In genomic region chr14:91114079-91115065, GRCh38 we compare ENCODE assay signal across 8 cellular contexts. TPM values are rescaled to one million over a fixed set of nuclear protein-coding genes. Genes with fewer than 3 reads are reported as not detected.
DNase-seq lines count a peak whose midpoint lies in the region; ATAC-seq and TF ChIP-seq lines count a peak whose summit lies in the region.

No MANE protein-coding gene starts in this region.

- H3K79me2 ChIP-seq in PC-3 (ENCODE audit: low read length) = no peaks in the 10 kb centered on the region

- DNase-seq in COR-L47 (lab: John Stamatoyannopoulos, UW) (peak; percentile 90), PC-3 (no peak), activated T-helper 1 cell treated with Interleukin-2 at 50 U/mL for 16 hours (ENCODE audit: low read depth) (peak; percentile 43), fibroblast of mammary gland (ENCODE audit: low read depth) (peak; percentile 65)
- peak; percentile 25 to 75 (median 66) for DNase-seq in naive thymus-derived CD4-positive, alpha-beta T cell

- H3K36me3 ChIP-seq in PC-3 (ENCODE audit: low read depth, low read length) = no peaks in the 10 kb centered on the region
- H3K36me3 ChIP-seq in naive thymus-derived CD4-positive, alpha-beta T cell (ENCODE audit: control insufficient read depth in 2 of 3, insufficient read depth in 3 of 3, low read length in 3 of 3) = peaks cover 0 to 5% (median 4%) of the 10 kb centered on the region in 3 experiments

- peak overlapping the region; percentile 88 to 97 (median 96) for H3K27ac Mint-ChIP-seq in naive thymus-derived CD4-positive, alpha-beta T cell
- H3K27ac Mint-ChIP-seq in stimulated activated memory B cell treated with anti-CD40 and anti-IgM and Interleukin-4, amounts not matched to agents 10 μg/mL and 1 μg/mL and 100 μg/mL, for 72 hours = peak overlapping the region; percentile 98

- POLR2A ChIA-PET in PC-3 (lab: Charles Lee; ENCODE audit: unreplicated experiment) = no interaction called here
- POLR2A ChIA-PET in naive thymus-derived CD4-positive, alpha-beta T cell (lab: Charles Lee) = interaction anchor here (0.6 to 4.2 kb wide), 14 partner anchors 7 to 743 kb away, joined by 3 to 105 read pairs (median 3); partner anchors contain the start of genes GPR68 and RPS6KA5

- no peaks in the 10 kb centered on the region for H3K27me3 Mint-ChIP-seq in naive thymus-derived CD4-positive, alpha-beta T cell
- no peaks in the 10 kb centered on the region for H3K27me3 Mint-ChIP-seq in stimulated activated memory B cell treated with anti-CD40 and anti-IgM and Interleukin-4, amounts not matched to agents 10 μg/mL and 1 μg/mL and 100 μg/mL, for 72 hours

- H3K4me2 ChIP-seq in PC-3 (ENCODE audit: low read length) = no peak overlapping the region

- TF ChIP-seq CTCF in PC-3 (conservative IDR thresholded peaks at IDR 0.05; ENCODE audit: low read depth, low read length) (no peak), fibroblast of mammary gland (conservative IDR thresholded peaks at IDR 0.05; ENCODE audit: control insufficient read depth, insufficient read depth, low read depth, low read length) (no peak)

- peaks cover 46 to 82% (median 73%) of the 10 kb centered on the region in 7 donors for H3K4me1 Mint-ChIP-seq in naive thymus-derived CD4-positive, alpha-beta T cell
- H3K4me1 Mint-ChIP-seq in stimulated activated memory B cell treated with anti-CD40 and anti-IgM and Interleukin-4, amounts not matched to agents 10 μg/mL and 1 μg/mL and 100 μg/mL, for 72 hours = peaks cover 63% of the 10 kb centered on the region

- no peak overlapping the region for H3K9ac ChIP-seq in PC-3 (ENCODE audit: low read length)

- H3K4me3 ChIP-seq in PC-3 (ENCODE audit: low read length) (no peak overlapping the region), fibroblast of mammary gland (ENCODE audit: control insufficient read depth, low read depth, low read length) (peak overlapping the region; percentile 66)
- H3K4me3 ChIP-seq in naive thymus-derived CD4-positive, alpha-beta T cell (ENCODE audit: low read length) = peak overlapping the region; percentile 76

- peak overlapping the region; percentile 84 to 99 (median 93) for H3K4me3 Mint-ChIP-seq in naive thymus-derived CD4-positive, alpha-beta T cell
- peak overlapping the region; percentile 90 for H3K4me3 Mint-ChIP-seq in stimulated activated memory B cell treated with anti-CD40 and anti-IgM and Interleukin-4, amounts not matched to agents 10 μg/mL and 1 μg/mL and 100 μg/mL, for 72 hours

- ATAC-seq in GM19455 (IDR thresholded peaks at IDR 0.05; ENCODE audit: unreplicated experiment) = peak; percentile 85
- peak; percentile 78 for ATAC-seq in HG03571 (IDR thresholded peaks at IDR 0.05; ENCODE audit: unreplicated experiment)
- ATAC-seq in PC-3 = 0 out of 2 replicates have a peak, but pooled peaks have one; percentile 7
- ATAC-seq in naive thymus-derived CD4-positive, alpha-beta T cell = peak; percentile 84
- ATAC-seq in stimulated activated memory B cell treated with anti-CD40 and anti-IgM and Interleukin-4, amounts not matched to agents 10 μg/mL and 1 μg/mL and 100 μg/mL, for 72 hours = peak; percentile 92

- no peaks in the 10 kb centered on the region for H3K9me2 ChIP-seq in PC-3 (replicated peaks; ENCODE audit: low read length)

- no peaks in the 10 kb centered on the region for H4K20me1 ChIP-seq in PC-3 (ENCODE audit: low read length)

- H2AFZ ChIP-seq in PC-3 (ENCODE audit: low read length) = no peak overlapping the region

- H3K9me3 Mint-ChIP-seq in naive thymus-derived CD4-positive, alpha-beta T cell = peaks cover 0 to 11% (median 0%) of the 10 kb centered on the region in 11 donors
- peaks cover 3% of the 10 kb centered on the region for H3K9me3 Mint-ChIP-seq in stimulated activated memory B cell treated with anti-CD40 and anti-IgM and Interleukin-4, amounts not matched to agents 10 μg/mL and 1 μg/mL and 100 μg/mL, for 72 hours

- CTCF ChIA-PET in PC-3 (lab: Charles Lee) = no interaction called here
- CTCF ChIA-PET in naive thymus-derived CD4-positive, alpha-beta T cell (lab: Charles Lee) = interaction anchor here (0.6 to 4.1 kb wide), 13 partner anchors 36 to 355 kb away, joined by 3 to 37 read pairs (median 4); partner anchors contain the start of gene RPS6KA5

- no peaks in the 10 kb centered on the region for H3K9me3 ChIP-seq in PC-3 (ENCODE audit: low read length)
- no peaks in the 10 kb centered on the region for H3K9me3 ChIP-seq in naive thymus-derived CD4-positive, alpha-beta T cell (ENCODE audit: control insufficient read depth in 2 of 3, low read length in 3 of 3)

- intact Hi-C loops in PC-3 (cut with micrococcal nuclease) = no loop called here
- intact Hi-C loops in naive thymus-derived CD4-positive, alpha-beta T cell (cut with micrococcal nuclease) = loop anchor here (1.0 to 5.0 kb wide), 8 partner anchors 24 to 302 kb away; partner anchors contain the start of gene RPS6KA5 (in 2 of the 2)

- H3F3A ChIP-seq in PC-3 (ENCODE audit: low read length, unreplicated experiment) = no peaks in the 10 kb centered on the region

- H3K27ac ChIP-seq in PC-3 (ENCODE audit: low read length) = no peak overlapping the region
- peak overlapping the region; percentile 87 for H3K27ac ChIP-seq in naive thymus-derived CD4-positive, alpha-beta T cell (ENCODE audit: low read depth, low read length)

- no TSS peak for BruUV-seq in PC-3 (replicated peaks; lab: Mats Ljungman, UMichigan)

- peaks cover 19% of the 10 kb centered on the region for H3K4me1 ChIP-seq in PC-3 (ENCODE audit: insufficient read depth, low read length)
- H3K4me1 ChIP-seq in naive thymus-derived CD4-positive, alpha-beta T cell (ENCODE audit: control insufficient read depth in 2 of 2, insufficient read depth in 2 of 2, low read length in 2 of 2) = peaks cover 54 to 55% of the 10 kb centered on the region in 2 donors

- H3K36me3 Mint-ChIP-seq in naive thymus-derived CD4-positive, alpha-beta T cell = peaks cover under 1 to 38% (median 18%) of the 10 kb centered on the region in 5 donors
- peaks cover 25% of the 10 kb centered on the region for H3K36me3 Mint-ChIP-seq in stimulated activated memory B cell treated with anti-CD40 and anti-IgM and Interleukin-4, amounts not matched to agents 10 μg/mL and 1 μg/mL and 100 μg/mL, for 72 hours

- no peaks in the 10 kb centered on the region for H3K27me3 ChIP-seq in PC-3 (ENCODE audit: low read length)
- H3K27me3 ChIP-seq in naive thymus-derived CD4-positive, alpha-beta T cell (ENCODE audit: control insufficient read depth in 2 of 2, insufficient read depth in 2 of 2, low read length in 2 of 2) = no peaks in the 10 kb centered on the region

RNA-seq across cellular contexts. Expression of gene DGLUCY, which starts 0.5 kb away (rescaled TPM):
- 0.84 and 0.92 TPM in 2 replicates for total RNA-seq in PC-3 (2014; rRNA removed)
- total RNA-seq in naive thymus-derived CD4-positive, alpha-beta T cell = 100 to 1,000 TPM in 2 of 5 experiments, 10 to 100 TPM in 3; 63.7 to 108 (median 95.9) TPM
- polyA plus RNA-seq in naive thymus-derived CD4-positive, alpha-beta T cell = 10 to 100 TPM; 31.1 to 41.7 TPM

RNA-seq across cellular contexts. Expression of gene RPS6KA5, which starts 53.9 kb away (rescaled TPM):
- total RNA-seq in PC-3 (2014; rRNA removed) = 8.6 and 10.7 TPM in 2 replicates
- total RNA-seq in naive thymus-derived CD4-positive, alpha-beta T cell = 10 to 100 TPM; 31.9 to 43.5 (median 34.3) TPM
- 10 to 100 TPM; 17.7 to 26.8 TPM for polyA plus RNA-seq in naive thymus-derived CD4-positive, alpha-beta T cell

Comparison
In these comparisons a context has a peak if more than half of its experiments do, and no peak if none do; other contexts are left out.
1. ATAC-seq: peak in every context shown above with its lines; median percentile 92 in stimulated activated memory B cell treated with anti-CD40 and anti-IgM and Interleukin-4, amounts not matched to agents 10 μg/mL and 1 μg/mL and 100 μg/mL, for 72 hours; 85 in GM19455; 84 in naive thymus-derived CD4-positive, alpha-beta T cell; 78 in HG03571; 7 in PC-3.
2. RNA of gene DGLUCY, which starts 0.5 kb away (total RNA-seq): 63.7 to 108 TPM in naive thymus-derived CD4-positive, alpha-beta T cell; 0.84 to 0.92 TPM in PC-3; every median in the first group is over 10 times any median in the second.